22 cellular contexts compared by ENCODE assay signal in genomic region chr20:3105256-3106137, GRCh38. TPM values are rescaled to one million over a fixed set of nuclear protein-coding genes. Genes with fewer than 3 reads are reported as not detected.
"Had no signal": no experiment of that assay in that cellular context is flagged by ENCODE, and none has a peak within 500 bp of the region (broad histone marks: within the 10 kb centered on the region; RNA-seq: fewer than 3 reads in every experiment).

No MANE protein-coding gene starts in this region.

- H3K36me3 ChIP-seq: cardiac muscle cell had no signal

- H3K27me3 Mint-ChIP-seq: activated CD4-positive, alpha-beta memory T cell treated with anti-CD3 and anti-CD28 coated beads for 36 hours had no signal

- ATAC-seq: activated naive CD4-positive, alpha-beta T cell treated with anti-CD3 and anti-CD28 coated beads, Interleukin-2, amount 50 U/mL, for 72 hours; activated T-cell treated with anti-CD3 and anti-CD28 coated beads, Interleukin-2, amount 50 U/mL, for 4 hours had no signal

- DNase-seq: activated CD4-positive, alpha-beta memory T cell treated with anti-CD3 and anti-CD28 coated beads for 36 hours; activated CD4-positive, alpha-beta T cell treated with anti-CD3 and anti-CD28 coated beads, Interleukin-2, amount 10 ng/mL, durations not matched to agents 7 days and 5 days; activated CD4-positive, CD25-positive, alpha-beta regulatory T cell; activated CD8-positive, alpha-beta memory T cell treated with anti-CD3 and anti-CD28 coated beads for 24 hours; activated effector memory CD4-positive, alpha-beta T cell treated with anti-CD3 and anti-CD28 coated beads, Interleukin-2, amount 50 U/mL, for 16 hours; activated naive CD4-positive, alpha-beta T cell treated with Interleukin-2 at 50 U/mL for 16 hours; activated T-cell treated with anti-CD3 and anti-CD28 coated beads, Interleukin-2, amount 50 U/mL, for 4 hours; brain microvascular endothelial cell; NCI-H1092; NCI-H1436 treated with DMSO at 0.1 percent for 48 hours; NCI-H187; NCI-H446; NCI-H524 treated with DMSO at 0.1 percent for 48 hours; NCI-H82; PC-9; SIG-M5 had no signal

- H3K36me3 Mint-ChIP-seq: activated CD4-positive, alpha-beta memory T cell treated with anti-CD3 and anti-CD28 coated beads for 36 hours; activated naive CD4-positive, alpha-beta T cell treated with anti-CD3 and anti-CD28 coated beads, Interleukin-2, amount 50 U/mL, for 72 hours had no signal

- H2AFZ ChIP-seq: PC-9 had no signal

- H3K4me2 ChIP-seq: KMS-11, PC-9 had no signal

- H3K27ac Mint-ChIP-seq: activated CD4-positive, alpha-beta memory T cell treated with anti-CD3 and anti-CD28 coated beads for 36 hours; activated CD4-positive, alpha-beta T cell treated with anti-CD3 and anti-CD28 coated beads, Interleukin-2, amount 10 ng/mL, durations not matched to agents 7 days and 5 days; activated naive CD4-positive, alpha-beta T cell treated with anti-CD3 and anti-CD28 coated beads, Interleukin-2, amount 50 U/mL, for 72 hours had no signal

- H3K4me3 Mint-ChIP-seq: activated CD4-positive, alpha-beta memory T cell treated with anti-CD3 and anti-CD28 coated beads for 36 hours; activated CD4-positive, alpha-beta T cell treated with anti-CD3 and anti-CD28 coated beads, Interleukin-2, amount 10 ng/mL, durations not matched to agents 7 days and 5 days; activated T-cell treated with anti-CD3 and anti-CD28 coated beads, Interleukin-2, amount 50 U/mL, for 4 hours had no signal

- H3K9ac ChIP-seq: KMS-11 had no signal

- H3K27ac ChIP-seq: brain microvascular endothelial cell, cardiac muscle cell, KMS-11, PC-9, VCaP had no signal

- H3K27me3 ChIP-seq: brain microvascular endothelial cell, cardiac muscle cell had no signal

- H3K4me3 ChIP-seq: cardiac muscle cell, PC-9 had no signal

RNA-seq across cellular contexts. Expression of gene AVP, which starts 21.0 kb away (rescaled TPM):
- total RNA-seq: activated CD4-positive, alpha-beta memory T cell treated with anti-CD3 and anti-CD28 coated beads for 36 hours; activated CD4-positive, alpha-beta T cell treated with anti-CD3 and anti-CD28 coated beads, Interleukin-2, amount 10 ng/mL, durations not matched to agents 7 days and 5 days; activated T-cell treated with anti-CD3 and anti-CD28 coated beads, Interleukin-2, amount 50 U/mL, for 4 hours; cardiac muscle cell; MCF 10A; PC-9; T-helper 2 cell treated with Interferon-gamma antibody and Interleukin-4, amounts not matched to agents 100 ng/mL and 5 ng/mL, for 36 hours had no signal
- polyA plus RNA-seq: cardiac muscle cell had no signal

RNA-seq across cellular contexts. Expression of gene OXT, which starts 34.1 kb away (rescaled TPM):
- total RNA-seq: activated CD4-positive, alpha-beta T cell treated with anti-CD3 and anti-CD28 coated beads, Interleukin-2, amount 10 ng/mL, durations not matched to agents 7 days and 5 days; activated naive CD4-positive, alpha-beta T cell treated with anti-CD3 and anti-CD28 coated beads, Interleukin-2, amount 50 U/mL, for 72 hours; cardiac muscle cell; MCF 10A; PC-9; T-helper 2 cell treated with Interferon-gamma antibody and Interleukin-4, amounts not matched to agents 100 ng/mL and 5 ng/mL, for 36 hours had no signal
- polyA plus RNA-seq: cardiac muscle cell had no signal
